Comparison of ENCODE assay signal across 8 cellular contexts in the genomic region with DNA sequence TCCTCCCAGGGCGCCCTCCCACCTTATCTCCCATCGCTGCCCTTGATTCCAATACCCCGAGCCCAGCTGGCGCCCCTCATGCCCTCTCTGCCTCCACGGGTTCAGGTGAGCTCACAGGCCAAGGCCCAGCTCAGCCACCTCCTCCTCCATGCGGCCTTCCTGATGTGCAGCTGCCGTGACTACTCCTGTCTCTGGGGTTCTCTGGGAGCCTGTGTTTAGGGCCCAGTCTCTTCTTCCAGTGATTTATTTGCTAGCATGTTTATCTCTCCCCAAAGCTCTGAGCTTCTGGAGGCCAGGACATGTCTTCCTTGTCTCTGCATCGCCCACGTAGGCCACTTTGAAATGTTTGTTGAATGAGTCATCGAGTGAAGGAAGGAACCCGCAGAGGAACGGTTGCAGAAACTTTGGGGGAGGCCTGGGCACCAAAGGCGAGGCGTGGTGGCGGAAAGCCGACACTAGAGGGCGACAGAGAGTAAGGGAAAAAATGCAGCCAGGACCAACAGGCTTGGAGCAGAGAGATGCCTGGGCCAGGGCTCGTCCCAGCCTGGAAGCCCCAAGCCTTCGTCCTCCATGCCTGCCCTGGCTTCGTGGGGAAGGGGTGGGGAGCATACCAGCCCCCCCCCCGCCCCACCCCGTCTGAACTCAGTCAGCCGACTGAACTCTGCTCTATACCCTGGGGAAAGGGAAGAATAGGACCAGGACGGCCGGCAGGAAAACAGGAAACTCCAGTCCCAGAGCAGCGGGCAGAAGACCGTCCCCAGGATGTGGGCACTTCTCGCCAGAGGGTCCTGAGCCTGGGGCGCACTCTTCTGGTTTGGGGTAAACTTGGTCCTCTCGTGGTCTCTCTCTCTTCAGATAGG. TPM values are rescaled to one million over a fixed set of nuclear protein-coding genes. Genes with fewer than 3 reads are reported as not detected.
DNase-seq lines count a peak whose midpoint lies in the region; ATAC-seq and TF ChIP-seq lines count a peak whose summit lies in the region.

No MANE protein-coding gene starts in this region.

- H3K27me3 Mint-ChIP-seq in chondrocyte (ENCODE audit: low read depth): no peaks in the 10 kb centered on the region

- no peaks in the 10 kb centered on the region for H3K36me3 ChIP-seq in ACC112 (ENCODE audit: insufficient read depth, low read length)

- H3K4me3 Mint-ChIP-seq in chondrocyte (ENCODE audit: unreplicated experiment): peak overlapping the region; percentile 68

- H3K27me3 ChIP-seq in ACC112 (ENCODE audit: insufficient read depth, low read length): no peaks in the 10 kb centered on the region
- no peaks in the 10 kb centered on the region for H3K27me3 ChIP-seq in layer of hippocampus (ENCODE audit: control insufficient read depth, insufficient read depth, low read length)

- peak overlapping the region; percentile 92 for H2AFZ ChIP-seq in ACC112 (ENCODE audit: low read length, unreplicated experiment)

- DNase-seq in NCI-H2171 treated with DMSO at 0.1 percent for 48 hours (lab: John Stamatoyannopoulos, UW) (peak; percentile 70), chondrocyte (ENCODE audit: low spot score) (peak; percentile 93)
- DNase-seq in activated CD4-positive, CD25-positive, alpha-beta regulatory T cell treated with anti-CD3 and anti-CD28 coated beads, Interleukin-2, amount 50 U/mL, for 72 hours: peak; percentile 91
- DNase-seq in stimulated activated CD4-positive, alpha-beta T cell treated with anti-CD3 and anti-CD28 coated beads, Interleukin-1b, Interleukin-23, amount 100 ng/mL, for 1 hour (ENCODE audit: low read depth in 2 of 2): peak; percentile 75 to 87

- no peaks in the 10 kb centered on the region for H3K79me2 ChIP-seq in ACC112 (ENCODE audit: control insufficient read depth, insufficient read depth, low read length, unreplicated experiment)

- H3K4me1 Mint-ChIP-seq in chondrocyte (ENCODE audit: low read depth): peaks cover 54% of the 10 kb centered on the region

- H3K9me3 Mint-ChIP-seq in chondrocyte (ENCODE audit: low read depth): no peaks in the 10 kb centered on the region

- H3K36me3 Mint-ChIP-seq in chondrocyte (ENCODE audit: low read depth): no peaks in the 10 kb centered on the region

- H3K27ac Mint-ChIP-seq in chondrocyte (ENCODE audit: unreplicated experiment): peak overlapping the region; percentile 95

- peak overlapping the region; percentile 67 for H3K4me3 ChIP-seq in ACC112 (ENCODE audit: low read depth, low read length)

- ATAC-seq in GM18502 (IDR thresholded peaks at IDR 0.05; ENCODE audit: poor library complexity, unreplicated experiment) (peak; percentile 87), HG03045 (IDR thresholded peaks at IDR 0.05; ENCODE audit: unreplicated experiment) (peak; percentile 78)

- peak overlapping the region; percentile 90 for H3K27ac ChIP-seq in ACC112 (ENCODE audit: low read depth, low read length)
- peak overlapping the region; percentile 95 for H3K27ac ChIP-seq in layer of hippocampus (ENCODE audit: low read depth, low read length)

- peak; percentile 98 for TF ChIP-seq CTCF in chondrocyte (IDR thresholded peaks at IDR 0.05)

- peaks cover 37% of the 10 kb centered on the region for H3K4me1 ChIP-seq in ACC112 (ENCODE audit: control insufficient read depth, insufficient read depth, low read length, unreplicated experiment)

RNA-seq across cellular contexts. Expression of gene HSPB1, which starts 10.9 kb away (rescaled TPM):
- 1,313 to 1,335 TPM (median 1,322 TPM) in 3 replicates for total RNA-seq in chondrocyte

Comparison
In these comparisons a context has a peak if more than half of its experiments do, and no peak if none do; other contexts are left out.
1. Peak in every context shown above with its lines: DNase-seq, ATAC-seq, H3K4me3 ChIP-seq and H3K27ac ChIP-seq.